ENCODE assay signal across 8 cellular contexts in genomic region chr1:175208773-175209492, GRCh38. TPM values are rescaled to one million over a fixed set of nuclear protein-coding genes. Genes with fewer than 3 reads are reported as not detected.
DNase-seq lines count a peak whose midpoint lies in the region; ATAC-seq and TF ChIP-seq lines count a peak whose summit lies in the region.

No MANE protein-coding gene starts in this region.

- no peaks in the 10 kb centered on the region for H3K36me3 ChIP-seq in mucosa of rectum (ENCODE audit: control insufficient read depth in 2 of 2, insufficient read depth in 2 of 2, low read length in 2 of 2)

- H3K27me3 Mint-ChIP-seq in chondrocyte (ENCODE audit: low read depth): peaks cover 15% of the 10 kb centered on the region

- DNase-seq in GDM1 (lab: John Stamatoyannopoulos, UW): peak; percentile 27
- peak; percentile 22 for DNase-seq in T-helper 9 cell
- DNase-seq in hepatic stellate cell (ENCODE audit: low spot score): no peak
- no peak for DNase-seq in chondrocyte (ENCODE audit: low spot score)
- no peak for DNase-seq in epidermal melanocyte (ENCODE audit: insufficient read length, low spot score)

- H3K9me3 ChIP-seq in mucosa of rectum (ENCODE audit: control insufficient read depth in 2 of 2, low read length in 2 of 2): no peaks in the 10 kb centered on the region

- H3K4me3 Mint-ChIP-seq in chondrocyte (ENCODE audit: unreplicated experiment): no peak overlapping the region

- no peak overlapping the region for H3K9ac ChIP-seq in mucosa of rectum (ENCODE audit: low read depth in 1 of 2, low read length in 2 of 2)

- peak overlapping the region; percentile 22 to 80 for H3K27ac ChIP-seq in mucosa of rectum (ENCODE audit: low read depth in 2 of 2, low read length in 2 of 2)

- peak; percentile 77 for ATAC-seq in GM19463 (IDR thresholded peaks at IDR 0.05; ENCODE audit: unreplicated experiment)
- ATAC-seq in HG03460 (IDR thresholded peaks at IDR 0.05; ENCODE audit: unreplicated experiment): peak; percentile 84

- peak overlapping the region in 1 of 2 donors; percentile 41 for H3K4me3 ChIP-seq in mucosa of rectum (ENCODE audit: low read length in 2 of 2)

- no peaks in the 10 kb centered on the region for H3K4me1 Mint-ChIP-seq in chondrocyte (ENCODE audit: low read depth)

- TF ChIP-seq CTCF in chondrocyte (IDR thresholded peaks at IDR 0.05): no peak

- no peak overlapping the region for H3K27ac Mint-ChIP-seq in chondrocyte (ENCODE audit: unreplicated experiment)

- H3K27me3 ChIP-seq in mucosa of rectum (ENCODE audit: control insufficient read depth in 2 of 2, insufficient read depth in 2 of 2, low read length in 2 of 2): no peaks in the 10 kb centered on the region

- H3K36me3 Mint-ChIP-seq in chondrocyte (ENCODE audit: low read depth): no peaks in the 10 kb centered on the region

- H3K4me1 ChIP-seq in mucosa of rectum (ENCODE audit: control insufficient read depth in 2 of 2, insufficient read depth in 2 of 2, low read length in 2 of 2): peaks cover 0 to 11% of the 10 kb centered on the region in 2 donors

- peaks cover 10% of the 10 kb centered on the region for H3K9me3 Mint-ChIP-seq in chondrocyte (ENCODE audit: low read depth)

RNA-seq across cellular contexts. Expression of gene KIAA0040, which starts 16.4 kb away (rescaled TPM):
- total RNA-seq in chondrocyte: 0.75 to 3.5 TPM (median 1.2 TPM) in 3 replicates

Comparison
In these comparisons a context has a peak if more than half of its experiments do, and no peak if none do; other contexts are left out.
1. DNase-seq: peak in GDM1 (single experiment) and T-helper 9 cell (single experiment); none in hepatic stellate cell (single experiment), chondrocyte (single experiment) and epidermal melanocyte (single experiment).